18 cellular contexts compared by ENCODE assay signal in the genomic region with DNA sequence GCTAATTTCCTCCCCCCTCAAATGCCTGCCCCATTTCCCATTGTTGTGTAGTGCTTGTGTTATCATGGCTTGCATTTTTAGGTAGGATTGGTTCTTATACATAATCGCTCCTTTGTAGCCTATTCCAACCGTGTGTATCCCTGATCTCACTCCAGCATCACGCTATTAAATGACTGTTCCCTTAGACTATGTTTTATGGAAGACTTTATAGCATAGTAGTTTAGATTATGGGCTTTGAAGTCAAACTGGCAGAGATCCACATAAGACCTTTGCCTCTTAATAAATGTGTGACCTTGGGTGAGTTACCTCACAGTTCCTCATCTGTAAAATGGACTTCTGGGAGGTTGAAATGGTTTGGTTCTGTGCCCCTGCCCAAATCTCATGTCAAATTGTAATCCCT.
"Had no signal": no experiment of that assay in that cellular context is flagged by ENCODE, and none has a peak within 500 bp of the region (broad histone marks: within the 10 kb centered on the region; RNA-seq: fewer than 3 reads in every experiment).

No MANE protein-coding gene starts in this region.

- FAIRE-seq: endothelial cell of umbilical vein, keratinocyte had no signal

- H3K4me3 ChIP-seq: body of pancreas, coronary artery, esophagus squamous epithelium, hepatocyte, left ventricle myocardium inferior, suprapubic skin had no signal

- H3K9me3 ChIP-seq: suprapubic skin had no signal

- H3K27me3 ChIP-seq: body of pancreas, esophagus squamous epithelium, hepatocyte, suprapubic skin had no signal

- H3K27ac ChIP-seq: body of pancreas, coronary artery, esophagus squamous epithelium, hepatocyte, left ventricle myocardium inferior, suprapubic skin had no signal

- H3K27ac Mint-ChIP-seq: activated CD4-positive, alpha-beta T cell treated with anti-CD3 and anti-CD28 coated beads, Interleukin-2, amount 10 ng/mL, durations not matched to agents 7 days and 5 days; activated T-helper 2 cell treated with anti-CD3 and anti-CD28 coated beads, Interferon-gamma antibody, Interleukin-2, Interleukin-4, amounts not matched to agents 10 μg/mL and 5 μg/mL and 100 μg/mL, durations not matched to agents 14 hours and 24 hours and 36 hours had no signal

- H3K27me3 Mint-ChIP-seq: activated CD4-positive, alpha-beta T cell treated with anti-CD3 and anti-CD28 coated beads, Interleukin-2, amount 10 ng/mL, durations not matched to agents 7 days and 5 days had no signal

- DNase-seq: activated CD4-positive, alpha-beta T cell treated with anti-CD3 and anti-CD28 coated beads, Interleukin-2, amount 10 ng/mL, durations not matched to agents 7 days and 5 days; activated naive CD4-positive, alpha-beta T cell treated with anti-CD3 and anti-CD28 coated beads, Interleukin-2, amount 50 U/mL, for 16 hours; amygdala; body of pancreas; central memory CD4-positive, alpha-beta T cell; esophagus squamous epithelium; left ventricle myocardium inferior; mesendoderm; retina; stimulated activated CD4-positive, alpha-beta T cell treated with anti-CD3 and anti-CD28 coated beads, Interleukin-2, amount 100 ng/mL, for 48 hours; stimulated activated naive CD8-positive, alpha-beta T cell treated with anti-CD3 and anti-CD28 coated beads, Interleukin-15, Interleukin-2, amounts not matched to agents 100 U/mL and 50 U/mL, for 24 hours; trophoblast cell had no signal

- ATAC-seq: body of pancreas; stimulated activated naive CD8-positive, alpha-beta T cell treated with anti-CD3 and anti-CD28 coated beads, Interleukin-15, Interleukin-2, amounts not matched to agents 100 U/mL and 50 U/mL, for 24 hours had no signal

- H3K4me2 ChIP-seq: hepatocyte had no signal

- H2AFZ ChIP-seq: hepatocyte had no signal

- H3K4me3 Mint-ChIP-seq: activated CD4-positive, alpha-beta T cell treated with anti-CD3 and anti-CD28 coated beads, Interleukin-2, amount 10 ng/mL, durations not matched to agents 7 days and 5 days had no signal
